ENCODE assay signal across 14 cellular contexts in genomic region chr20:32191422-32191821, GRCh38. TPM values are rescaled to one million over a fixed set of nuclear protein-coding genes. Genes with fewer than 3 reads are reported as not detected.
DNase-seq lines count a peak whose midpoint lies in the region; ATAC-seq, FAIRE-seq and TF ChIP-seq lines count a peak whose summit lies in the region.
"Had no signal": no experiment of that assay in that cellular context is flagged by ENCODE, and none has a peak within 500 bp of the region (broad histone marks: within the 10 kb centered on the region; RNA-seq: fewer than 3 reads in every experiment).

No MANE protein-coding gene starts in this region.

- no peak overlapping the region for H3K4me2 ChIP-seq in HepG2 (ENCODE audit: low read depth, low read length)
- H3K4me2 ChIP-seq in astrocyte (ENCODE audit: low read length), result no peak overlapping the region

- H3K4me3 Mint-ChIP-seq in astrocyte (ENCODE audit: unreplicated experiment), result no peak overlapping the region
- H3K4me3 Mint-ChIP-seq in naive B cell, result peak overlapping the region in 7 of 8 donors; percentile 71 to 86 (median 81)

- in situ Hi-C loops in HepG2 (cut with HindIII; ENCODE audit: extremely low pct_ligation_motif_present, low pct_unique_long_range_greater_than_20kb), result no loop called here

- no TSS peak for BruUV-seq in HepG2 (replicated peaks; lab: Mats Ljungman, UMichigan)

- POLR2A ChIA-PET in HepG2 (lab: Yijun Ruan, JAX), result interaction anchor here (0.5 to 1.8 kb wide), 4 partner anchors 8 to 60 kb away, joined by 3 to 8 read pairs (median 3); no protein-coding TSS in a partner anchor

- H3K9me3 ChIP-seq in HepG2 (ENCODE audit: low read length) (no peaks in the 10 kb centered on the region), right lobe of liver (no peaks in the 10 kb centered on the region), astrocyte (ENCODE audit: insufficient read depth, low read depth, low read length) (no peaks in the 10 kb centered on the region)
- H3K9me3 ChIP-seq in effector memory CD4-positive, alpha-beta T cell (ENCODE audit: control insufficient read depth, low read length), result no peaks in the 10 kb centered on the region

- peaks cover 23 to 33% of the 10 kb centered on the region in 2 experiments for H3K36me3 ChIP-seq in HepG2 (replicated peaks in 1 of 2; ENCODE audit: control insufficient read depth in 1 of 2, insufficient read depth in 2 of 2, low read length in 2 of 2)
- H3K36me3 ChIP-seq in right lobe of liver, result peaks cover 0 to 1% (median 0%) of the 10 kb centered on the region in 4 donors
- H3K36me3 ChIP-seq in astrocyte (ENCODE audit: insufficient read depth, low read length), result peaks cover 9% of the 10 kb centered on the region
- H3K36me3 ChIP-seq in effector memory CD4-positive, alpha-beta T cell (ENCODE audit: control insufficient read depth, insufficient read depth, low read length), result peaks cover 15% of the 10 kb centered on the region

- TF ChIP-seq EP300 in HepG2 (IDR thresholded peaks at IDR 0.05; ENCODE audit: low read depth in 2 of 2, low read length in 2 of 2) (no peak), HepG2 (CRISPR knock-in tag; IDR thresholded peaks at IDR 0.05; ENCODE audit: borderline replicate concordance) (no peak)

- H3K4me1 ChIP-seq in HepG2 (ENCODE audit: insufficient read depth, low read length), result peaks cover 22% of the 10 kb centered on the region
- H3K4me1 ChIP-seq in right lobe of liver, result peaks cover 0 to 32% (median 8%) of the 10 kb centered on the region in 4 donors
- H3K4me1 ChIP-seq in astrocyte (ENCODE audit: insufficient read depth, low read length), result peaks cover 12% of the 10 kb centered on the region
- peaks cover 14% of the 10 kb centered on the region for H3K4me1 ChIP-seq in effector memory CD4-positive, alpha-beta T cell (ENCODE audit: control insufficient read depth, insufficient read depth, low read length, poor library complexity, severe bottlenecking)

- H2AFZ ChIP-seq in HepG2 (ENCODE audit: low read length) (no peak overlapping the region), astrocyte (ENCODE audit: low read depth, low read length) (no peak overlapping the region)

- peak; percentile 1; the same call in 1 of the 3 replicates for ATAC-seq in HepG2
- ATAC-seq in right lobe of liver, result no peak
- ATAC-seq in naive B cell (ENCODE audit: low read depth in 2 of 2), result no peak
- ATAC-seq in HG03097 (IDR thresholded peaks at IDR 0.05; ENCODE audit: low FRiP score, unreplicated experiment), result no peak
- ATAC-seq: left ventricle myocardium superior had no signal

- H3K79me2 ChIP-seq in HepG2 (ENCODE audit: insufficient read depth, low read length) (no peaks in the 10 kb centered on the region), astrocyte (ENCODE audit: insufficient read depth, low read length) (peaks cover 16% of the 10 kb centered on the region)

- TF ChIP-seq POLR2A in HepG2 (IDR thresholded peaks at IDR 0.05; ENCODE audit: insufficient read depth in 1 of 2, low read depth in 2 of 2, low read length in 2 of 2) (no peak; a peak in 1 of 4 replicates), right lobe of liver (IDR thresholded peaks at IDR 0.05) (no peak)

- peaks cover 11% of the 10 kb centered on the region for H3K36me3 Mint-ChIP-seq in astrocyte (ENCODE audit: low read depth, unreplicated experiment)
- peaks cover 6 to 20% of the 10 kb centered on the region in 2 donors for H3K36me3 Mint-ChIP-seq in naive B cell

- DNase-seq in HepG2 (ENCODE audit: low spot score) (no peak), right lobe of liver (no peak), astrocyte (ENCODE audit: low read depth) (no peak), naive B cell (no peak), ecto neural progenitor cell (ENCODE audit: low spot score) (no peak), nucleus accumbens (lab: John Stamatoyannopoulos, UW) (no peak)
- DNase-seq in effector memory CD4-positive, alpha-beta T cell, result no peak
- DNase-seq: activated naive CD4-positive, alpha-beta T cell treated with anti-CD3 and anti-CD28 coated beads, Interleukin-2, amount 10 ng/mL, durations not matched to agents 7 days and 5 days; AML-193; cerebellar nuclear complex; DMS79; left ventricle myocardium superior; NCI-H774 had no signal

- H4K20me1 ChIP-seq in HepG2 (ENCODE audit: insufficient read depth, low read length), result peaks cover 6% of the 10 kb centered on the region; the same call in 1 of the 2 replicates
- H4K20me1 ChIP-seq in astrocyte (ENCODE audit: insufficient read depth, low read length), result peaks cover 9% of the 10 kb centered on the region

- H3K9ac ChIP-seq in HepG2 (ENCODE audit: insufficient read depth, low read depth, low read length) (no peak overlapping the region), astrocyte (ENCODE audit: low read length) (no peak overlapping the region)

- H3K4me1 Mint-ChIP-seq in astrocyte (ENCODE audit: low read depth, unreplicated experiment) (peaks cover 10% of the 10 kb centered on the region), naive B cell (peaks cover 22 to 34% (median 25%) of the 10 kb centered on the region in 3 donors)

- CTCF ChIA-PET in HepG2 (lab: Yijun Ruan, JAX; ENCODE audit: low intra/inter-chr PET ratio, low total read pairs), result no interaction called here

- intact Hi-C loops in HepG2 (cut with micrococcal nuclease; ENCODE audit: unreplicated experiment) (no loop called here), right lobe of liver (cut with DNase I) (no loop called here)

- H3K27me3 ChIP-seq in HepG2 (ENCODE audit: control insufficient read depth in 1 of 2, insufficient read depth in 2 of 2, low read length in 2 of 2), result no peaks in the 10 kb centered on the region
- H3K27me3 ChIP-seq in right lobe of liver, result no peaks in the 10 kb centered on the region
- H3K27me3 ChIP-seq in astrocyte (ENCODE audit: insufficient read depth, low read length), result no peaks in the 10 kb centered on the region
- H3K27me3 ChIP-seq in effector memory CD4-positive, alpha-beta T cell (replicated peaks; ENCODE audit: control insufficient read depth, insufficient read depth, low read length, poor library complexity, severe bottlenecking), result no peaks in the 10 kb centered on the region

- WGBS in HepG2 (ENCODE audit: low lambda C conversion rate), result 93% methylated on average over 3 of the region's 3 CpGs
- 83% methylated on average over 1 of the region's 3 CpGs for WGBS in right lobe of liver (ENCODE audit: insufficient coverage, low coverage, low lambda C conversion rate, missing lambda C conversion rate)

- H3K27ac Mint-ChIP-seq in astrocyte (ENCODE audit: unreplicated experiment), result peak overlapping the region; percentile 81
- no peak overlapping the region for H3K27ac Mint-ChIP-seq in naive B cell
- H3K27ac Mint-ChIP-seq: activated naive CD4-positive, alpha-beta T cell treated with anti-CD3 and anti-CD28 coated beads, Interleukin-2, amount 10 ng/mL, durations not matched to agents 7 days and 5 days had no signal

- H3K27ac ChIP-seq in HepG2 (ENCODE audit: extremely low read length, insufficient read depth, low read length), result no peak overlapping the region
- H3K27ac ChIP-seq in right lobe of liver, result no peak overlapping the region
- no peak overlapping the region for H3K27ac ChIP-seq in astrocyte (ENCODE audit: low read depth, low read length)
- H3K27ac ChIP-seq in effector memory CD4-positive, alpha-beta T cell (ENCODE audit: insufficient read depth, low read length, poor library complexity, severe bottlenecking), result no peak overlapping the region

- H3K4me3 ChIP-seq in HepG2 (replicated peaks in 1 of 3; ENCODE audit: insufficient read depth in 1 of 3, low read depth in 2 of 3, low read length in 3 of 3) (no peak overlapping the region), right lobe of liver (no peak overlapping the region), astrocyte (ENCODE audit: insufficient read depth, low read depth, low read length) (no peak overlapping the region)
- H3K4me3 ChIP-seq in effector memory CD4-positive, alpha-beta T cell (ENCODE audit: insufficient read depth, low read depth, low read length, poor library complexity, severe bottlenecking), result no peak overlapping the region

- FAIRE-seq in HepG2 (lab: Jason Lieb, UNC) (no peak), astrocyte (lab: Jason Lieb, UNC) (no peak)

- no peak for TF ChIP-seq RAD21 in HepG2 (CRISPR knock-in tag; IDR thresholded peaks at IDR 0.05)

- TF ChIP-seq CTCF in HepG2 (CRISPR knock-in tag; IDR thresholded peaks at IDR 0.05) (no peak), right lobe of liver (IDR thresholded peaks at IDR 0.05) (no peak), astrocyte (IDR thresholded peaks at IDR 0.05; ENCODE audit: insufficient read depth, low read depth, low read length) (no peak)

- H3K9me3 Mint-ChIP-seq in astrocyte (ENCODE audit: unreplicated experiment), result no peaks in the 10 kb centered on the region
- no peaks in the 10 kb centered on the region for H3K9me3 Mint-ChIP-seq in naive B cell
- H3K9me3 Mint-ChIP-seq: activated naive CD4-positive, alpha-beta T cell treated with anti-CD3 and anti-CD28 coated beads, Interleukin-2, amount 10 ng/mL, durations not matched to agents 7 days and 5 days had no signal

- H3K27me3 Mint-ChIP-seq in astrocyte (ENCODE audit: low read depth, unreplicated experiment) (no peaks in the 10 kb centered on the region), naive B cell (peaks cover 0 to 12% (median 7%) of the 10 kb centered on the region in 3 donors)
- H3K27me3 Mint-ChIP-seq: activated naive CD4-positive, alpha-beta T cell treated with anti-CD3 and anti-CD28 coated beads, Interleukin-2, amount 10 ng/mL, durations not matched to agents 7 days and 5 days had no signal

RNA-seq across cellular contexts. Expression of gene PLAGL2, which starts 16.1 kb away (rescaled TPM):
- total RNA-seq in HepG2 (2016; rRNA removed; fragmentation: Illumina TruSeq; extraction: Trizol) (15.3 and 26.5 TPM in 2 replicates), right lobe of liver (1 to 10 TPM; 1.5 to 3.1 (median 2.4) TPM), astrocyte (14.7 and 15.3 TPM in 2 replicates)
- 4.9 and 5.7 TPM in 2 replicates for total RNA-seq in HepG2 (2016; cell fraction: cytosol; rRNA removed; fragmentation: Illumina TruSeq; extraction: Trizol; ENCODE audit: low read depth)
- 13.7 and 22.8 TPM in 2 replicates for total RNA-seq in HepG2 (2016; cell fraction: insoluble cytoplasmic fraction; rRNA removed; fragmentation: Illumina TruSeq; extraction: Trizol)
- 25.1 and 26.3 TPM in 2 replicates for total RNA-seq in HepG2 (2016; cell fraction: membrane; rRNA removed; fragmentation: Illumina TruSeq; extraction: Trizol)
- total RNA-seq in HepG2 (2016; cell fraction: nucleus; rRNA removed; fragmentation: Illumina TruSeq; extraction: Trizol), result 16.1 and 18.8 TPM in 2 replicates
- polyA plus RNA-seq in HepG2 (2011; rRNA removed) (14.9 and 15.2 TPM in 2 replicates), naive B cell (ENCODE audit: low read depth in 6 of 6) (1 to 10 TPM; 3.1 to 6.8 (median 3.9) TPM)
- 12.9 and 15.9 TPM in 2 replicates for polyA plus RNA-seq in HepG2 (2011; cell fraction: cytosol; rRNA removed)
- 15.6 and 19.1 TPM in 2 replicates for polyA plus RNA-seq in HepG2 (2011; cell fraction: nucleus; rRNA removed)
- polyA plus RNA-seq in HepG2 (2012), result 25.4 and 26.2 TPM in 2 replicates
- 4.5 and 4.7 TPM in 2 replicates for polyA plus RNA-seq in HepG2 (2016; cell fraction: cytosol; fragmentation: Illumina TruSeq; extraction: Trizol; ENCODE audit: low read depth)
- polyA plus RNA-seq in HepG2 (2016; cell fraction: insoluble cytoplasmic fraction; fragmentation: Illumina TruSeq; extraction: Trizol; ENCODE audit: low read depth), result 43.2 and 55.3 TPM in 2 replicates
- polyA plus RNA-seq in HepG2 (2016; cell fraction: membrane; fragmentation: Illumina TruSeq; extraction: Trizol; ENCODE audit: low read depth), result 27.0 and 27.7 TPM in 2 replicates
- 36.1 and 36.3 TPM in 2 replicates for polyA plus RNA-seq in HepG2 (2016; cell fraction: nucleus; fragmentation: Illumina TruSeq; extraction: Trizol; ENCODE audit: insufficient read depth, low read depth)
- 18.8 and 36.8 TPM in 2 replicates for polyA minus RNA-seq in HepG2 (2011; rRNA and poly(A)+ RNA removed; ENCODE audit: low replicate concordance)
- polyA minus RNA-seq in HepG2 (2011; cell fraction: cytosol; rRNA and poly(A)+ RNA removed), result 17.8 and 22.1 TPM in 2 replicates
- polyA minus RNA-seq in HepG2 (2011; cell fraction: nucleus; rRNA and poly(A)+ RNA removed), result 19.2 and 20.9 TPM in 2 replicates

RNA-seq across cellular contexts. Expression of gene POFUT1, which starts 16.3 kb away (rescaled TPM):
- 30.2 and 58.3 TPM in 2 replicates for total RNA-seq in HepG2 (2016; rRNA removed; fragmentation: Illumina TruSeq; extraction: Trizol)
- 4.8 and 5.3 TPM in 2 replicates for total RNA-seq in HepG2 (2016; cell fraction: cytosol; rRNA removed; fragmentation: Illumina TruSeq; extraction: Trizol; ENCODE audit: low read depth)
- total RNA-seq in HepG2 (2016; cell fraction: insoluble cytoplasmic fraction; rRNA removed; fragmentation: Illumina TruSeq; extraction: Trizol), result 27.5 and 55.8 TPM in 2 replicates
- total RNA-seq in HepG2 (2016; cell fraction: membrane; rRNA removed; fragmentation: Illumina TruSeq; extraction: Trizol), result 17.7 and 18.8 TPM in 2 replicates
- total RNA-seq in HepG2 (2016; cell fraction: nucleus; rRNA removed; fragmentation: Illumina TruSeq; extraction: Trizol), result 47.8 and 56.4 TPM in 2 replicates
- polyA plus RNA-seq in HepG2 (2011; rRNA removed), result 35.5 and 41.6 TPM in 2 replicates
- 39.5 and 45.0 TPM in 2 replicates for polyA plus RNA-seq in HepG2 (2011; cell fraction: cytosol; rRNA removed)
- 25.7 and 30.2 TPM in 2 replicates for polyA plus RNA-seq in HepG2 (2011; cell fraction: nucleus; rRNA removed)
- polyA plus RNA-seq in HepG2 (2012), result 37.6 and 40.5 TPM in 2 replicates
- polyA plus RNA-seq in HepG2 (2016; cell fraction: cytosol; fragmentation: Illumina TruSeq; extraction: Trizol; ENCODE audit: low read depth), result 3.9 and 4.5 TPM in 2 replicates
- polyA plus RNA-seq in HepG2 (2016; cell fraction: insoluble cytoplasmic fraction; fragmentation: Illumina TruSeq; extraction: Trizol; ENCODE audit: low read depth), result 22.5 and 25.1 TPM in 2 replicates
- polyA plus RNA-seq in HepG2 (2016; cell fraction: membrane; fragmentation: Illumina TruSeq; extraction: Trizol; ENCODE audit: low read depth), result 8.5 and 10.3 TPM in 2 replicates
- polyA plus RNA-seq in HepG2 (2016; cell fraction: nucleus; fragmentation: Illumina TruSeq; extraction: Trizol; ENCODE audit: insufficient read depth, low read depth), result 55.8 and 62.0 TPM in 2 replicates
- polyA minus RNA-seq in HepG2 (2011; rRNA and poly(A)+ RNA removed; ENCODE audit: low replicate concordance), result 44.0 and 61.9 TPM in 2 replicates
- 31.7 and 41.7 TPM in 2 replicates for polyA minus RNA-seq in HepG2 (2011; cell fraction: cytosol; rRNA and poly(A)+ RNA removed)
- 33.5 and 39.0 TPM in 2 replicates for polyA minus RNA-seq in HepG2 (2011; cell fraction: nucleus; rRNA and poly(A)+ RNA removed)
- 10 to 100 TPM; 24.2 to 40.2 (median 28.7) TPM for total RNA-seq in right lobe of liver
- 60.6 and 65.5 TPM in 2 replicates for total RNA-seq in astrocyte
- 10 to 100 TPM in 5 of 6 donors, 1 to 10 TPM in 1; 7.2 to 16.9 (median 14.7) TPM for polyA plus RNA-seq in naive B cell (ENCODE audit: low read depth in 6 of 6)
